ENCODE assay signal across 8 cellular contexts in the genomic region with DNA sequence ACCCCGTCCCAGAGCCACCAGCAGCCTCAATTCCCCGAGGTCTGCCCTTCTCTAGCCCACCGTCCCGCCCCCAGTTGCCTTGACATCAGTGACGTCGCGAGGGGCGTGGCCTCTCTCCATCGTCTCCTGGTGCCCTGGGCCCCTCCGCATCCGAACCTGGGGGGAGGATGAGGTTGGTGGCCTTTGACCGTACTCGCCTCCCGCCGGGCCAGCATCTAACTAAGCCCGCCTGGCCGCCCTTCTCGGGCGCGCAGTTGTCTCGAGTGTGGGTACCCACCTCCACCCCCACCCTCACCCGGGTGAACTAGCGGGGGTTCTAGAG. TPM values are rescaled to one million over a fixed set of nuclear protein-coding genes. Genes with fewer than 3 reads are reported as not detected.
DNase-seq lines count a peak whose midpoint lies in the region; ATAC-seq lines count a peak whose summit lies in the region.

No MANE protein-coding gene starts in this region.

- H3K27me3 ChIP-seq in esophagus (ENCODE audit: control insufficient read depth in 1 of 2, insufficient read depth in 2 of 2, low read length in 2 of 2) (no peaks in the 10 kb centered on the region), muscle layer of colon (ENCODE audit: control insufficient read depth in 1 of 2, insufficient read depth in 2 of 2, low read length in 2 of 2) (no peaks in the 10 kb centered on the region)

- H3K4me1 Mint-ChIP-seq in activated T-cell treated with anti-CD3 and anti-CD28 coated beads, Interleukin-2, amount 50 U/mL, for 24 hours (ENCODE audit: low read depth), result peaks cover 89% of the 10 kb centered on the region

- peak overlapping the region; percentile 84 for H3K4me3 Mint-ChIP-seq in activated T-cell treated with anti-CD3 and anti-CD28 coated beads, Interleukin-2, amount 50 U/mL, for 24 hours

- no peaks in the 10 kb centered on the region for H3K27me3 Mint-ChIP-seq in activated T-cell treated with anti-CD3 and anti-CD28 coated beads, Interleukin-2, amount 50 U/mL, for 24 hours

- H3K36me3 Mint-ChIP-seq in activated T-cell treated with anti-CD3 and anti-CD28 coated beads, Interleukin-2, amount 50 U/mL, for 24 hours (ENCODE audit: low read depth), result no peaks in the 10 kb centered on the region

- DNase-seq in COLO829 (ENCODE audit: low spot score), result peak; percentile 85
- peak in 75 of 76 experiments; percentile 56 to 99 (median 97) for DNase-seq in HUDEP-2 (lab: John Stamatoyannopoulos, UW; ENCODE audit: unreplicated experiment in 76 of 76)
- peak; percentile 96 for DNase-seq in OCI-M1 (lab: John Stamatoyannopoulos, UW)
- peak; percentile 96 for DNase-seq in activated T-cell treated with anti-CD3 and anti-CD28 coated beads, Interleukin-2, amount 50 U/mL, for 24 hours
- peak; percentile 90 to 95 for DNase-seq in stimulated activated CD8-positive, alpha-beta memory T cell treated with anti-CD3 and anti-CD28 coated beads, Interleukin-7, amount 100 ng/mL, for 1 hour (ENCODE audit: low read depth in 2 of 2)

- WGBS in esophagus, 2 donors, result 1 to 2% methylated on average over 23 of the region's 23 CpGs

- no peaks in the 10 kb centered on the region for H3K9me3 Mint-ChIP-seq in activated T-cell treated with anti-CD3 and anti-CD28 coated beads, Interleukin-2, amount 50 U/mL, for 24 hours

- peak overlapping the region; percentile 61 for H3K9ac ChIP-seq in muscle layer of colon (ENCODE audit: low read length)

- H3K4me3 ChIP-seq in esophagus (ENCODE audit: low read depth in 1 of 2, low read length in 2 of 2) (peak overlapping the region; percentile 53 to 62), muscle layer of colon (ENCODE audit: low read depth in 1 of 2, low read length in 2 of 2) (peak overlapping the region; percentile 80 to 81)

- H3K4me1 ChIP-seq in esophagus (ENCODE audit: control insufficient read depth in 2 of 2, insufficient read depth in 2 of 2, low read length in 1 of 2) (peaks cover 3 to 46% of the 10 kb centered on the region in 2 donors), muscle layer of colon (ENCODE audit: insufficient read depth, low read length) (peaks cover 60% of the 10 kb centered on the region)

- peak overlapping the region; percentile 96 for H3K27ac Mint-ChIP-seq in activated T-cell treated with anti-CD3 and anti-CD28 coated beads, Interleukin-2, amount 50 U/mL, for 24 hours

- peak; percentile 16 for ATAC-seq in GM19468 (IDR thresholded peaks at IDR 0.05; ENCODE audit: extremely low read depth, unreplicated experiment)

- H3K27ac ChIP-seq in esophagus (ENCODE audit: low read depth in 2 of 2, low read length in 1 of 2) (peak overlapping the region; percentile 98 to 100), muscle layer of colon (ENCODE audit: low read depth, low read length) (peak overlapping the region; percentile 99)

- H3K36me3 ChIP-seq in esophagus (ENCODE audit: control insufficient read depth in 2 of 2, insufficient read depth in 2 of 2, low read length in 1 of 2) (no peaks in the 10 kb centered on the region), muscle layer of colon (ENCODE audit: insufficient read depth, low read length) (no peaks in the 10 kb centered on the region)

- H3K9me3 ChIP-seq in esophagus (ENCODE audit: control insufficient read depth in 2 of 2, insufficient read depth in 1 of 2, low read depth in 1 of 2, low read length in 1 of 2) (no peaks in the 10 kb centered on the region), muscle layer of colon (ENCODE audit: low read length) (no peaks in the 10 kb centered on the region)

RNA-seq across cellular contexts. Expression of gene ARMC12, which starts 5.5 kb away (rescaled TPM):
- polyA plus RNA-seq in esophagus, result under 1 TPM; 0.27 to 0.96 TPM

RNA-seq across cellular contexts. Expression of gene FKBP5, which starts 42.7 kb away (rescaled TPM):
- polyA plus RNA-seq in esophagus, result 10 to 100 TPM; 32.8 to 45.9 TPM

RNA-seq across cellular contexts. Expression of gene CLPSL2, which starts 45.0 kb away (rescaled TPM):
- polyA plus RNA-seq in esophagus, result not detected

RNA-seq across cellular contexts. Expression of gene CLPSL1, which starts 49.4 kb away (rescaled TPM):
- polyA plus RNA-seq in esophagus, result not detected

Comparison
In these comparisons a context has a peak if more than half of its experiments do, and no peak if none do; other contexts are left out.
1. Peak in every context shown above with its lines: DNase-seq, ATAC-seq, H3K4me3 ChIP-seq and H3K27ac ChIP-seq.